1 cellular context compared by ENCODE assay signal in genomic region chr1:165879946-165880345, GRCh38.
TF ChIP-seq lines count a peak whose summit lies in the region.

No MANE protein-coding gene starts in this region.

TF ChIP-seq in GM23338, 12 proteins besides CTCF, POLR2A, EP300 and RAD21 (continued from another document):
- TF ChIP-seq ZNF462 (CRISPR knock-in tag; IDR thresholded peaks at IDR 0.05) (no peak), STAT1 (IDR thresholded peaks at IDR 0.05; ENCODE audit: unreplicated experiment) (no peak), CREB1 (CRISPR knock-in tag; IDR thresholded peaks at IDR 0.05; ENCODE audit: low read depth) (no peak), REST (IDR thresholded peaks at IDR 0.05; ENCODE audit: unreplicated experiment) (no peak), JUNB (IDR thresholded peaks at IDR 0.05; ENCODE audit: unreplicated experiment) (no peak), ZNF331 (CRISPR knock-in tag; IDR thresholded peaks at IDR 0.05; ENCODE audit: low read depth) (no peak), ETS1 (IDR thresholded peaks at IDR 0.05) (no peak)
